1 cellular context compared by ENCODE assay signal in the genomic region with DNA sequence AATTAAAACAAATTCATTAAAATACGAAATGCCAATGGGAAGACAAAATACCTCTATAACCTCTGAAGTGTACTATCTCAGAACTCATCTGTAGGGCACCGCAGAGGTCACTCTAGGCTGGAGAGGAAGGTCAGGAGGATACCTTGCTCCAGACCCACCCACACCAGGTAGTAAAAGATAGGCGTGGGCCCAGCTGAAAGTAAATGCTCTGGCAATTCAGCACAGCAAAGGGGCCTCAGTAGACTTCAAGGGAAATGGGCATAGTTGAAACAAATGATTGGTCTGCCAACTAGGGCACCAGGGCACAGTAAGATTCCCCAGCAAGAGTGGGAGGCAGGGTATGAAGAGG.
TF ChIP-seq lines count a peak whose summit lies in the region.

No MANE protein-coding gene starts in this region.

TF ChIP-seq in GM23338, 12 proteins besides CTCF, POLR2A, EP300 and RAD21 (continued from another document):
- TF ChIP-seq, protein P1, sequence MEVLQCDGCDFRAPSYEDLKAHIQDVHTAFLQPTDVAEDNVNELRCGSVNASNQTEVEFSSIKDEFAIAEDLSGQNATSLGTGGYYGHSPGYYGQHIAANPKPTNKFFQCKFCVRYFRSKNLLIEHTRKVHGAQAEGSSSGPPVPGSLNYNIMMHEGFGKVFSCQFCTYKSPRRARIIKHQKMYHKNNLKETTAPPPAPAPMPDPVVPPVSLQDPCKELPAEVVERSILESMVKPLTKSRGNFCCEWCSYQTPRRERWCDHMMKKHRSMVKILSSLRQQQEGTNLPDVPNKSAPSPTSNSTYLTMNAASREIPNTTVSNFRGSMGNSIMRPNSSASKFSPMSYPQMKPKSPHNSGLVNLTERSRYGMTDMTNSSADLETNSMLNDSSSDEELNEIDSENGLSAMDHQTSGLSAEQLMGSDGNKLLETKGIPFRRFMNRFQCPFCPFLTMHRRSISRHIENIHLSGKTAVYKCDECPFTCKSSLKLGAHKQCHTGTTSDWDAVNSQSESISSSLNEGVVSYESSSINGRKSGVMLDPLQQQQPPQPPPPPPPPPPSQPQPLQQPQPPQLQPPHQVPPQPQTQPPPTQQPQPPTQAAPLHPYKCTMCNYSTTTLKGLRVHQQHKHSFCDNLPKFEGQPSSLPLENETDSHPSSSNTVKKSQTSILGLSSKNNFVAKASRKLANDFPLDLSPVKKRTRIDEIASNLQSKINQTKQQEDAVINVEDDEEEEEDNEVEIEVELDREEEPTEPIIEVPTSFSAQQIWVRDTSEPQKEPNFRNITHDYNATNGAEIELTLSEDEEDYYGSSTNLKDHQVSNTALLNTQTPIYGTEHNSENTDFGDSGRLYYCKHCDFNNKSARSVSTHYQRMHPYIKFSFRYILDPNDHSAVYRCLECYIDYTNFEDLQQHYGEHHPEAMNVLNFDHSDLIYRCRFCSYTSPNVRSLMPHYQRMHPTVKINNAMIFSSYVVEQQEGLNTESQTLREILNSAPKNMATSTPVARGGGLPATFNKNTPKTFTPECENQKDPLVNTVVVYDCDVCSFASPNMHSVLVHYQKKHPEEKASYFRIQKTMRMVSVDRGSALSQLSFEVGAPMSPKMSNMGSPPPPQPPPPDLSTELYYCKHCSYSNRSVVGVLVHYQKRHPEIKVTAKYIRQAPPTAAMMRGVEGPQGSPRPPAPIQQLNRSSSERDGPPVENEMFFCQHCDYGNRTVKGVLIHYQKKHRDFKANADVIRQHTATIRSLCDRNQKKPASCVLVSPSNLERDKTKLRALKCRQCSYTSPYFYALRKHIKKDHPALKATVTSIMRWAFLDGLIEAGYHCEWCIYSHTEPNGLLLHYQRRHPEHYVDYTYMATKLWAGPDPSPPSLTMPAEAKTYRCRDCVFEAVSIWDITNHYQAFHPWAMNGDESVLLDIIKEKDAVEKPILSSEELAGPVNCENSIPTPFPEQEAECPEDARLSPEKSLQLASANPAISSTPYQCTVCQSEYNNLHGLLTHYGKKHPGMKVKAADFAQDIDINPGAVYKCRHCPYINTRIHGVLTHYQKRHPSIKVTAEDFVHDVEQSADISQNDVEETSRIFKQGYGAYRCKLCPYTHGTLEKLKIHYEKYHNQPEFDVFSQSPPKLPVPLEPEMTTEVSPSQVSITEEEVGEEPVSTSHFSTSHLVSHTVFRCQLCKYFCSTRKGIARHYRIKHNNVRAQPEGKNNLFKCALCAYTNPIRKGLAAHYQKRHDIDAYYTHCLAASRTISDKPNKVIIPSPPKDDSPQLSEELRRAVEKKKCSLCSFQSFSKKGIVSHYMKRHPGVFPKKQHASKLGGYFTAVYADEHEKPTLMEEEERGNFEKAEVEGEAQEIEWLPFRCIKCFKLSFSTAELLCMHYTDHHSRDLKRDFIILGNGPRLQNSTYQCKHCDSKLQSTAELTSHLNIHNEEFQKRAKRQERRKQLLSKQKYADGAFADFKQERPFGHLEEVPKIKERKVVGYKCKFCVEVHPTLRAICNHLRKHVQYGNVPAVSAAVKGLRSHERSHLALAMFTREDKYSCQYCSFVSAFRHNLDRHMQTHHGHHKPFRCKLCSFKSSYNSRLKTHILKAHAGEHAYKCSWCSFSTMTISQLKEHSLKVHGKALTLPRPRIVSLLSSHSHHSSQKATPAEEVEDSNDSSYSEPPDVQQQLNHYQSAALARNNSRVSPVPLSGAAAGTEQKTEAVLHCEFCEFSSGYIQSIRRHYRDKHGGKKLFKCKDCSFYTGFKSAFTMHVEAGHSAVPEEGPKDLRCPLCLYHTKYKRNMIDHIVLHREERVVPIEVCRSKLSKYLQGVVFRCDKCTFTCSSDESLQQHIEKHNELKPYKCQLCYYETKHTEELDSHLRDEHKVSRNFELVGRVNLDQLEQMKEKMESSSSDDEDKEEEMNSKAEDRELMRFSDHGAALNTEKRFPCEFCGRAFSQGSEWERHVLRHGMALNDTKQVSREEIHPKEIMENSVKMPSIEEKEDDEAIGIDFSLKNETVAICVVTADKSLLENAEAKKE (CRISPR knock-in tag; IDR thresholded peaks at IDR 0.05) = no peak
- no peak for TF ChIP-seq EZH2 (IDR thresholded peaks at IDR 0.05; ENCODE audit: low read depth, unreplicated experiment)
